Comparison of ENCODE assay signal across 9 cellular contexts in genomic region chr1:183235503-183235902, GRCh38. TPM values are rescaled to one million over a fixed set of nuclear protein-coding genes. Genes with fewer than 3 reads are reported as not detected.
A peak's percentile ranks its signal among the peaks of the same experiment; 100 is the strongest.
DNase-seq lines count a peak whose midpoint lies in the region; ATAC-seq and TF ChIP-seq lines count a peak whose summit lies in the region.
"Had no signal": no experiment of that assay in that cellular context is flagged by ENCODE, and none has a peak within 500 bp of the region (broad histone marks: within the 10 kb centered on the region; RNA-seq: fewer than 3 reads in every experiment).

No MANE protein-coding gene starts in this region.

- peak overlapping the region; percentile 71 for H3K4me3 Mint-ChIP-seq in MCF 10A (ENCODE audit: unreplicated experiment)

- no peak for TF ChIP-seq POLR2A in transverse colon (IDR thresholded peaks at IDR 0.05)

- peaks cover 96% of the 10 kb centered on the region for H3K36me3 Mint-ChIP-seq in MCF 10A (ENCODE audit: insufficient read depth, unreplicated experiment)

- peaks cover 43% of the 10 kb centered on the region for H3K4me1 Mint-ChIP-seq in MCF 10A (ENCODE audit: insufficient read depth, unreplicated experiment)

- intact Hi-C loops in MCF 10A (cut with micrococcal nuclease) (loop anchor here (2.0 kb wide), 2 partner anchors 49 to 97 kb away; partner anchors contain the start of gene LAMC2), transverse colon (cut with DNase I; ENCODE audit: low total_unique reads) (loop anchor here (10.0 kb wide), 1 partner anchor 271 kb away; no protein-coding TSS in a partner anchor)

- H3K27ac Mint-ChIP-seq in MCF 10A (ENCODE audit: low read depth, unreplicated experiment): peak overlapping the region; percentile 86

- ATAC-seq in lung (ENCODE audit: insufficient read depth, low FRiP score): no peak

- CTCF ChIA-PET in MCF 10A (lab: Yijun Ruan, JAX): interaction anchor here (0.6 to 2.0 kb wide), 41 partner anchors 9 to 515 kb away, joined by 3 to 23 read pairs (median 4); no protein-coding TSS in a partner anchor

- TF ChIP-seq CTCF in MCF 10A (IDR thresholded peaks at IDR 0.05; ENCODE audit: unreplicated experiment) (no peak), lung (IDR thresholded peaks at IDR 0.05; ENCODE audit: control extremely low read depth, extremely low read depth) (no peak), transverse colon (IDR thresholded peaks at IDR 0.05) (no peak)

- H3K9me3 Mint-ChIP-seq in MCF 10A (ENCODE audit: unreplicated experiment): no peaks in the 10 kb centered on the region

- H3K27me3 ChIP-seq in MG63 (no peaks in the 10 kb centered on the region), lung (ENCODE audit: control insufficient read depth, insufficient read depth) (no peaks in the 10 kb centered on the region), transverse colon (no peaks in the 10 kb centered on the region)
- H3K27me3 ChIP-seq: adrenal gland had no signal

- no peaks in the 10 kb centered on the region for H3K27me3 Mint-ChIP-seq in MCF 10A (ENCODE audit: insufficient read depth, unreplicated experiment)

- WGBS in lung, 2 donors: 91 to 93% methylated on average over 14 of the region's 14 CpGs
- WGBS in transverse colon (ENCODE audit: low coverage in 1 of 2), 2 donors: 89 to 96% methylated on average over 14 of the region's 14 CpGs

- H3K36me3 ChIP-seq in MG63 (no peaks in the 10 kb centered on the region), lung (ENCODE audit: control insufficient read depth in 2 of 2, insufficient read depth in 2 of 2, low read length in 2 of 2) (no peaks in the 10 kb centered on the region), transverse colon (no peaks in the 10 kb centered on the region)
- H3K36me3 ChIP-seq: adrenal gland had no signal

- DNase-seq in MG63: peak; percentile 86
- DNase-seq in MCF 10A (ENCODE audit: unreplicated experiment): no peak
- DNase-seq in lung (ENCODE audit: low spot score): no peak
- no peak for DNase-seq in transverse colon
- no peak for DNase-seq in GM19238 (ENCODE audit: insufficient read length, low spot score)
- no peak for DNase-seq in NCI-H1694 treated with DMSO at 0.1 percent for 48 hours (lab: John Stamatoyannopoulos, UW)
- no peak for DNase-seq in NCI-H2081 (lab: John Stamatoyannopoulos, UW)
- DNase-seq: stimulated activated CD4-positive, alpha-beta T cell treated with anti-CD3 and anti-CD28 coated beads, Interleukin-15, amount 100 ng/mL, for 24 hours had no signal

- in situ Hi-C loops in transverse colon (cut with MboI; ENCODE audit: low pct_ligation_motif_present in 1 of 4, low pct_unique_long_range_greater_than_20kb in 1 of 4, low sequenced_read_pairs in 3 of 4): loop anchor here in 3 of 4 donors (25.0 kb wide), 1 partner anchor 273 kb away; the partner anchor contains the start of gene SHCBP1L (in 3 of the 3)

- no peak for TF ChIP-seq EP300 in transverse colon (IDR thresholded peaks at IDR 0.05; ENCODE audit: low read depth)

- H3K4me3 ChIP-seq in MG63 (peak overlapping the region; percentile 47), lung (no peak overlapping the region), transverse colon (no peak overlapping the region)

- peak overlapping the region; percentile 55 to 68 for H3K27ac ChIP-seq in lung (ENCODE audit: low read depth in 1 of 2, low read length in 1 of 2)
- peak overlapping the region; percentile 76 to 86 (median 80) for H3K27ac ChIP-seq in transverse colon

- POLR2A ChIA-PET in MCF 10A (lab: Yijun Ruan, JAX): interaction anchor here (0.9 to 2.1 kb wide), 19 partner anchors 7 to 273 kb away, joined by 3 to 47 read pairs (median 7); partner anchors contain the start of gene LAMC2

- H3K4me1 ChIP-seq in lung (ENCODE audit: control insufficient read depth in 2 of 2, insufficient read depth in 2 of 2, low read length in 2 of 2) (peaks cover 1 to 3% of the 10 kb centered on the region in 2 donors), transverse colon (peaks cover 0 to 14% (median 0%) of the 10 kb centered on the region in 4 donors)

- H3K9me3 ChIP-seq in MG63: 0 out of 2 replicates have a peak, but pooled peaks cover 2% of the 10 kb centered on the region
- peaks cover 0 to 2% of the 10 kb centered on the region in 2 donors for H3K9me3 ChIP-seq in lung (ENCODE audit: control insufficient read depth in 2 of 2, insufficient read depth in 1 of 2, low read length in 1 of 2)
- H3K9me3 ChIP-seq in transverse colon: no peaks in the 10 kb centered on the region
- H3K9me3 ChIP-seq: adrenal gland had no signal

- no TSS peak for BruUV-seq in MCF 10A (replicated peaks; lab: Mats Ljungman, UMichigan)

RNA-seq across cellular contexts. Expression of gene LAMC2, which starts 49.4 kb away (rescaled TPM):
- total RNA-seq in MG63 (2014; rRNA removed; shearing (Covaris generic); ENCODE audit: low replicate concordance): 0.10 and 0.16 TPM in 2 replicates
- total RNA-seq in MCF 10A (2022) (751 and 884 TPM in 2 replicates), lung (10 to 100 TPM; 31.1 to 49.6 TPM), transverse colon (10 to 100 TPM in 2 of 4 donors, 1 to 10 TPM in 2; 9.7 to 25.9 (median 16.1) TPM)
- polyA plus RNA-seq in lung: 10 to 100 TPM; 13.7 to 63.1 TPM

Comparison
In these comparisons a context has a peak if more than half of its experiments do, and no peak if none do; other contexts are left out.
1. RNA of gene LAMC2, which starts 49.4 kb away (total RNA-seq): 751 to 884 TPM in MCF 10A; 31.1 to 49.6 TPM in lung, 9.7 to 25.9 TPM in transverse colon and 0.10 to 0.16 TPM in MG63; every median in the first group is over 10 times any median in the second.